ENCODE assay signal across 16 cellular contexts in genomic region chr1:215556996-215557395, GRCh38.
"Had no signal": no experiment of that assay in that cellular context is flagged by ENCODE, and none has a peak within 500 bp of the region (broad histone marks: within the 10 kb centered on the region; RNA-seq: fewer than 3 reads in every experiment).

No MANE protein-coding gene starts in this region.

- H3K36me3 Mint-ChIP-seq: stimulated activated naive B cell treated with anti-CD40 and anti-IgM and Interleukin-4, amounts not matched to agents 10 μg/mL and 1 μg/mL and 100 μg/mL, for 72 hours had no signal

- DNase-seq: cortex of kidney; dorsolateral prefrontal cortex; effector CD8-positive, alpha-beta T cell; heart left ventricle; hippocampal formation; mesendoderm; naive thymus-derived CD4-positive, alpha-beta T cell; nephron progenitor cell; posterior cingulate gyrus; sigmoid colon; stimulated activated CD4-positive, alpha-beta T cell treated with anti-CD3 and anti-CD28 coated beads, Interleukin-2, amount 100 ng/mL, for 24 hours; stimulated activated CD4-positive, alpha-beta T cell treated with anti-CD3 and anti-CD28 coated beads, Interleukin-4, amount 100 ng/mL, for 4 hours; stimulated activated naive B cell treated with anti-CD40 and anti-IgM and Interleukin-4, amounts not matched to agents 10 μg/mL and 1 μg/mL and 100 μg/mL, for 72 hours; trophoblast cell had no signal

- H3K27me3 ChIP-seq: dorsolateral prefrontal cortex, heart left ventricle, sigmoid colon had no signal

- H3K4me3 Mint-ChIP-seq: naive thymus-derived CD4-positive, alpha-beta T cell; nephron progenitor cell; stimulated activated naive B cell treated with anti-CD40 and anti-IgM and Interleukin-4, amounts not matched to agents 10 μg/mL and 1 μg/mL and 100 μg/mL, for 72 hours had no signal

- H3K36me3 ChIP-seq: heart left ventricle, sigmoid colon had no signal

- H3K9me3 ChIP-seq: sigmoid colon had no signal

- H3K27ac Mint-ChIP-seq: naive thymus-derived CD4-positive, alpha-beta T cell; nephron progenitor cell; stimulated activated naive B cell treated with anti-CD40 and anti-IgM and Interleukin-4, amounts not matched to agents 10 μg/mL and 1 μg/mL and 100 μg/mL, for 72 hours had no signal

- H3K27ac ChIP-seq: dorsolateral prefrontal cortex, heart left ventricle, sigmoid colon, skin epidermis had no signal

- FAIRE-seq: frontal cortex had no signal

- H3K4me1 Mint-ChIP-seq: naive thymus-derived CD4-positive, alpha-beta T cell; nephron progenitor cell; stimulated activated naive B cell treated with anti-CD40 and anti-IgM and Interleukin-4, amounts not matched to agents 10 μg/mL and 1 μg/mL and 100 μg/mL, for 72 hours had no signal

- ATAC-seq: naive thymus-derived CD4-positive, alpha-beta T cell; stimulated activated naive B cell treated with anti-CD40 and anti-IgM and Interleukin-4, amounts not matched to agents 10 μg/mL and 1 μg/mL and 100 μg/mL, for 72 hours had no signal

- H3K4me3 ChIP-seq: dorsolateral prefrontal cortex, heart left ventricle, sigmoid colon, skin epidermis had no signal

- H3K4me1 ChIP-seq: heart left ventricle, sigmoid colon had no signal
